ENCODE assay signal across 22 cellular contexts in the genomic region with DNA sequence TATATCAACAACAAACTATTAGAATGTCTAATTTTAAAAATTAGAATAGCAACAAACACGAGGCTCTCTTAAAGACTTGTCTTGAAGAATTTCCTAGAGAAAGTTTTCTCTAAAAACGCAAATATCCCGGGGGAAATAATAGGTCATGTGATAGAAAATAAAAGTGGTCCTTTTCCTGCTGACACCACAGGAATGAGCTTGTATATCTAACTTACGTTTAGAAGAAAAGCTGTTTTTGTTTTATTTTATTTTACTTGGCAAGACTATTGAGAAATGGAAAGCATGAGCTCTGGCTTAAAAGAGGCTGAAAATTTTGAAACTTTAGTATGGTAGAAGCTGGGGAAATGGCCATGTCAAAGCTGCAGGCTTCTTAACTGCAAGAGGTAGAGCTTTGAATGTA.
"Had no signal": no experiment of that assay in that cellular context is flagged by ENCODE, and none has a peak within 500 bp of the region (broad histone marks: within the 10 kb centered on the region; RNA-seq: fewer than 3 reads in every experiment).

No MANE protein-coding gene starts in this region.

- H3K36me3 ChIP-seq: heart left ventricle, neural progenitor cell, ovary, right atrium auricular region, suprapubic skin, thyroid gland, upper lobe of left lung, uterus had no signal

- H3K4me2 ChIP-seq: neural progenitor cell had no signal

- H3K4me1 ChIP-seq: neural progenitor cell, right atrium auricular region, suprapubic skin, thyroid gland, upper lobe of left lung, uterus had no signal

- H3K27ac Mint-ChIP-seq: dendritic cell treated with granulocyte-macrophage colony-stimulating factor and Interleukin-4, amounts not matched to agents 40 ng/mL and 50 ng/mL, for 4 days; natural killer cell; neural progenitor cell had no signal

- H3K4me3 ChIP-seq: heart left ventricle, neural progenitor cell, ovary, right atrium auricular region, suprapubic skin, thyroid gland, upper lobe of left lung, uterus had no signal

- H3K9me3 ChIP-seq: heart left ventricle, ovary, right atrium auricular region, suprapubic skin, thyroid gland, upper lobe of left lung, uterus had no signal

- H3K27ac ChIP-seq: heart left ventricle, neural progenitor cell, ovary, right atrium auricular region, suprapubic skin, thyroid gland, upper lobe of left lung, uterus had no signal

- H3K9ac ChIP-seq: neural progenitor cell had no signal

- H3K36me3 Mint-ChIP-seq: natural killer cell, neural progenitor cell had no signal

- H3K27me3 ChIP-seq: neural progenitor cell, ovary, right atrium auricular region, suprapubic skin, thyroid gland, upper lobe of left lung, uterus had no signal

- ATAC-seq: heart left ventricle, natural killer cell had no signal

- H2AFZ ChIP-seq: neural progenitor cell had no signal

- H3K4me3 Mint-ChIP-seq: dendritic cell treated with granulocyte-macrophage colony-stimulating factor and Interleukin-4, amounts not matched to agents 40 ng/mL and 50 ng/mL, for 4 days; natural killer cell; neural progenitor cell had no signal

- DNase-seq: cerebellar nuclear complex; foreskin fibroblast; heart left ventricle; hypothalamus; kidney glomerular epithelial cell; mammary epithelial cell; natural killer cell; nucleus accumbens; ovary; small intestine; stimulated activated CD4-positive, alpha-beta T cell treated with anti-CD3 and anti-CD28 coated beads, Interleukin-12 subunit alpha, Interleukin-12 subunit beta, amount 100 ng/mL, for 4 hours; stimulated activated naive CD4-positive, alpha-beta T cell treated with Interleukin-2 at 50 U/mL for 16 hours; thyroid gland; upper lobe of left lung; uterus had no signal

- H3K9me3 Mint-ChIP-seq: dendritic cell treated with granulocyte-macrophage colony-stimulating factor and Interleukin-4, amounts not matched to agents 40 ng/mL and 50 ng/mL, for 4 days; natural killer cell had no signal

- FAIRE-seq: colon, endothelial cell of umbilical vein, islet of Langerhans, small intestine had no signal

- H3K27me3 Mint-ChIP-seq: dendritic cell treated with granulocyte-macrophage colony-stimulating factor and Interleukin-4, amounts not matched to agents 40 ng/mL and 50 ng/mL, for 4 days had no signal

- H3K4me1 Mint-ChIP-seq: neural progenitor cell had no signal
